Comparison of ENCODE assay signal across 1 cellular context in genomic region chr1:62917805-62918204, GRCh38.
TF ChIP-seq lines count a peak whose summit lies in the region.

No MANE protein-coding gene starts in this region.

TF ChIP-seq in H1, 55 proteins besides CTCF, POLR2A, EP300 and RAD21 (continued from another document):
- TF ChIP-seq, protein P1, sequence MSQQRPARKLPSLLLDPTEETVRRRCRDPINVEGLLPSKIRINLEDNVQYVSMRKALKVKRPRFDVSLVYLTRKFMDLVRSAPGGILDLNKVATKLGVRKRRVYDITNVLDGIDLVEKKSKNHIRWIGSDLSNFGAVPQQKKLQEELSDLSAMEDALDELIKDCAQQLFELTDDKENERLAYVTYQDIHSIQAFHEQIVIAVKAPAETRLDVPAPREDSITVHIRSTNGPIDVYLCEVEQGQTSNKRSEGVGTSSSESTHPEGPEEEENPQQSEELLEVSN (IDR thresholded peaks at IDR 0.05), result no peak
- TF ChIP-seq NRF1 (IDR thresholded peaks at IDR 0.05; ENCODE audit: low read depth, low read length) (no peak), CBX8 (IDR thresholded peaks at IDR 0.05; ENCODE audit: borderline replicate concordance, low read depth, low read length) (no peak), KDM1A (IDR thresholded peaks at IDR 0.05; ENCODE audit: borderline replicate concordance, low read length) (no peak), CEBPB (IDR thresholded peaks at IDR 0.05; ENCODE audit: low read depth, low read length) (no peak), JUN (IDR thresholded peaks at IDR 0.05; ENCODE audit: low read depth, low read length) (no peak), GTF2F1 (IDR thresholded peaks at IDR 0.05; ENCODE audit: borderline replicate concordance, low read depth, low read length) (no peak), BACH1 (IDR thresholded peaks at IDR 0.05; ENCODE audit: low read length) (no peak), TAF1 (IDR thresholded peaks at IDR 0.05; ENCODE audit: low read depth, low read length) (no peak), KDM4A (IDR thresholded peaks at IDR 0.05; ENCODE audit: low read depth, low read length, severe bottlenecking) (no peak)
